8 cellular contexts compared by ENCODE assay signal in the genomic region with DNA sequence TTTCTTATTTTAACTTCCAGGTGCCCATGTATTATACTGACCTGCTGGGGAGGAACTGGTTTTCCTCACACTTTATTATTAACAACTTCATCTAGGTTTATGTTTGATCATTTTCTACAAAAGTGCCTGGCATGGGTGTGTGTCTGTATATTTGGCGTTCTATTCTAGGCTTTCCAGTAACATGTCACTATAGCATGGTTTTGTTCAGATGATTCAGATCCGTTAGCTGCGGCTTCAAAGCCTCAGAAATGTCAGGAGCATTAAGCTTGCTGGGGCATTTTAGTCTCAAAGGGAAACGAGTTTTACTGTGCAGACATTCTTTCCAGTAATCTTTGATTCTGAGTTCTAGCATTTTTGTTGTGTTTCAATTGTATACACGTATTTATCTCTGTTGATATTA. TPM values are rescaled to one million over a fixed set of nuclear protein-coding genes. Genes with fewer than 3 reads are reported as not detected.
DNase-seq lines count a peak whose midpoint lies in the region; ATAC-seq and TF ChIP-seq lines count a peak whose summit lies in the region.

No MANE protein-coding gene starts in this region.

- peak overlapping the region in 3 of 4 donors; percentile 79 to 95 (median 83) for H3K27ac ChIP-seq in Peyer's patch

- no peak for TF ChIP-seq POLR2A in Peyer's patch (IDR thresholded peaks at IDR 0.05)

- H3K27me3 ChIP-seq in Peyer's patch = no peaks in the 10 kb centered on the region
- no peaks in the 10 kb centered on the region for H3K27me3 ChIP-seq in endocrine pancreas (ENCODE audit: control insufficient read depth, insufficient read depth, low read length)

- H3K9me3 ChIP-seq in Peyer's patch (no peaks in the 10 kb centered on the region), endocrine pancreas (ENCODE audit: control insufficient read depth, low read length) (no peaks in the 10 kb centered on the region)

- H3K4me3 ChIP-seq in Peyer's patch (peak overlapping the region in 2 of 4 donors; percentile 88 to 90), endocrine pancreas (ENCODE audit: control insufficient read depth, insufficient read depth, low read length) (peak overlapping the region; percentile 15), retinal pigment epithelial cell (ENCODE audit: low read length) (peak overlapping the region; percentile 14)

- ATAC-seq in HG02642 (IDR thresholded peaks at IDR 0.05; ENCODE audit: poor library complexity, unreplicated experiment) (no peak), HG02884 (IDR thresholded peaks at IDR 0.05; ENCODE audit: unreplicated experiment) (no peak)

- TF ChIP-seq CTCF in Peyer's patch (IDR thresholded peaks at IDR 0.05) (no peak), retinal pigment epithelial cell (conservative IDR thresholded peaks at IDR 0.05; ENCODE audit: low read depth, low read length) (no peak)

- peak; percentile 58 for DNase-seq in GM03348 (ENCODE audit: low spot score)
- no peak for DNase-seq in Peyer's patch
- DNase-seq in retinal pigment epithelial cell (ENCODE audit: low read depth) = no peak
- DNase-seq in NCI-H748 treated with DMSO at 0.1 percent for 48 hours (lab: John Stamatoyannopoulos, UW) = no peak
- no peak for DNase-seq in NCI-H345 treated with DMSO at 0.1 percent for 48 hours (lab: John Stamatoyannopoulos, UW; ENCODE audit: unreplicated experiment)

- H3K4me1 ChIP-seq in Peyer's patch (peaks cover 5 to 65% (median 24%) of the 10 kb centered on the region in 4 donors), endocrine pancreas (ENCODE audit: control insufficient read depth, insufficient read depth, low read length) (no peaks in the 10 kb centered on the region)

- H3K36me3 ChIP-seq in Peyer's patch (no peaks in the 10 kb centered on the region), endocrine pancreas (ENCODE audit: control insufficient read depth, insufficient read depth, low read length) (no peaks in the 10 kb centered on the region)

- H3K9ac ChIP-seq in endocrine pancreas (ENCODE audit: control insufficient read depth, insufficient read depth, low read length) = no peak overlapping the region

RNA-seq across cellular contexts. Expression of a gene that starts 2.3 kb away (rescaled TPM):
- 10 to 100 TPM; 33.8 to 76.4 (median 38.1) TPM for total RNA-seq in Peyer's patch
